12 cellular contexts compared by ENCODE assay signal in genomic region chr6:148203281-148203925, GRCh38.
DNase-seq lines count a peak whose midpoint lies in the region; ATAC-seq and TF ChIP-seq lines count a peak whose summit lies in the region.
"Had no signal": no experiment of that assay in that cellular context is flagged by ENCODE, and none has a peak within 500 bp of the region (broad histone marks: within the 10 kb centered on the region; RNA-seq: fewer than 3 reads in every experiment).

No MANE protein-coding gene starts in this region.

- H3K27ac Mint-ChIP-seq in activated CD4-positive, alpha-beta T cell treated with anti-CD3 and anti-CD28 coated beads, Interleukin-2, amount 10 ng/mL, durations not matched to agents 24 days and 14 days: peak overlapping the region; percentile 88
- no peak overlapping the region for H3K27ac Mint-ChIP-seq in GM23338

- H3K36me3 ChIP-seq in Loucy (ENCODE audit: insufficient read depth, low read length) (no peaks in the 10 kb centered on the region), breast epithelium (no peaks in the 10 kb centered on the region), GM23338 (ENCODE audit: insufficient read depth) (no peaks in the 10 kb centered on the region)

- no peak for DNase-seq in activated CD4-positive, alpha-beta T cell treated with anti-CD3 and anti-CD28 coated beads, Interleukin-2, amount 10 ng/mL, durations not matched to agents 24 days and 14 days
- DNase-seq in activated CD4-positive, alpha-beta T cell treated with anti-CD3 and anti-CD28 coated beads, Interleukin-2, amount 50 U/mL, for 1 hour: no peak
- DNase-seq in breast epithelium (ENCODE audit: low spot score in 2 of 2) (no peak), skeletal muscle cell (ENCODE audit: low read depth) (peak; percentile 37), NCI-H748 (lab: John Stamatoyannopoulos, UW; ENCODE audit: unreplicated experiment) (no peak), CD1c-positive myeloid dendritic cell (ENCODE audit: extremely low spot score) (no peak), GM23338 (ENCODE audit: low spot score) (no peak)
- DNase-seq: H7, left cardiac atrium had no signal

- H3K9me3 ChIP-seq in Loucy (ENCODE audit: insufficient read depth, low read depth, low read length) (no peaks in the 10 kb centered on the region), breast epithelium (no peaks in the 10 kb centered on the region)
- H3K9me3 ChIP-seq: A549 had no signal

- H3K27ac ChIP-seq in breast epithelium: peak overlapping the region; percentile 41 to 44
- no peak overlapping the region for H3K27ac ChIP-seq in GM23338 (ENCODE audit: low read depth)
- H3K27ac ChIP-seq: A549 had no signal

- peaks cover 12% of the 10 kb centered on the region for H3K27me3 ChIP-seq in Loucy (ENCODE audit: insufficient read depth, low read length, poor library complexity, severe bottlenecking)
- H3K27me3 ChIP-seq in breast epithelium: no peaks in the 10 kb centered on the region
- no peaks in the 10 kb centered on the region for H3K27me3 ChIP-seq in GM23338 (ENCODE audit: insufficient read depth)

- H3K36me3 Mint-ChIP-seq in activated CD4-positive, alpha-beta T cell treated with anti-CD3 and anti-CD28 coated beads, Interleukin-2, amount 10 ng/mL, durations not matched to agents 24 days and 14 days (ENCODE audit: low read depth): peaks cover 2% of the 10 kb centered on the region
- no peaks in the 10 kb centered on the region for H3K36me3 Mint-ChIP-seq in GM23338 (ENCODE audit: low read depth)

- TF ChIP-seq CTCF in Loucy (conservative IDR thresholded peaks at IDR 0.05; ENCODE audit: low read length) (no peak), breast epithelium (IDR thresholded peaks at IDR 0.05) (no peak), GM23338 (conservative IDR thresholded peaks at IDR 0.05; ENCODE audit: low read depth in 2 of 2) (no peak)

- H3K4me2 ChIP-seq in Loucy (ENCODE audit: low read depth, low read length, poor library complexity, severe bottlenecking) (peak overlapping the region; percentile 59), GM23338 (no peak overlapping the region)
- H3K4me2 ChIP-seq: A549 had no signal

- TF ChIP-seq POLR2A in breast epithelium (IDR thresholded peaks at IDR 0.05): no peak

- no peak for ATAC-seq in GM23338
- ATAC-seq: A549 had no signal

- peaks cover 11% of the 10 kb centered on the region for H3K9me3 Mint-ChIP-seq in activated CD4-positive, alpha-beta T cell treated with anti-CD3 and anti-CD28 coated beads, Interleukin-2, amount 10 ng/mL, durations not matched to agents 24 days and 14 days
- H3K9me3 Mint-ChIP-seq in GM23338: no peaks in the 10 kb centered on the region
- H3K9me3 Mint-ChIP-seq: neural crest cell had no signal

- intact Hi-C loops in activated CD4-positive, alpha-beta T cell treated with anti-CD3 and anti-CD28 coated beads, Interleukin-2, amount 10 ng/mL, durations not matched to agents 24 days and 14 days (cut with micrococcal nuclease): loop anchor here (10.0 kb wide), 2 partner anchors 141 to 1349 kb away; partner anchors contain the start of gene SASH1
- intact Hi-C loops in breast epithelium (cut with DNase I; ENCODE audit: low total_unique reads): no loop called here

- H3K4me3 ChIP-seq in Loucy (ENCODE audit: low read length, poor library complexity, severe bottlenecking): peak overlapping the region; percentile 15
- no peak overlapping the region for H3K4me3 ChIP-seq in breast epithelium
- H3K4me3 ChIP-seq in skeletal muscle cell (ENCODE audit: low read depth, low read length): no peak overlapping the region
- H3K4me3 ChIP-seq in GM23338: no peak overlapping the region
- H3K4me3 ChIP-seq: A549 had no signal

- H2AFZ ChIP-seq in Loucy (ENCODE audit: low read length): no peak overlapping the region
- no peak overlapping the region for H2AFZ ChIP-seq in GM23338

- peaks cover 72% of the 10 kb centered on the region for H3K27me3 Mint-ChIP-seq in activated CD4-positive, alpha-beta T cell treated with anti-CD3 and anti-CD28 coated beads, Interleukin-2, amount 10 ng/mL, durations not matched to agents 24 days and 14 days
- peaks cover 3% of the 10 kb centered on the region for H3K27me3 Mint-ChIP-seq in GM23338 (ENCODE audit: insufficient read depth, low read depth, poor library complexity)

- H3K4me3 Mint-ChIP-seq in activated CD4-positive, alpha-beta T cell treated with anti-CD3 and anti-CD28 coated beads, Interleukin-2, amount 10 ng/mL, durations not matched to agents 24 days and 14 days: peak overlapping the region; percentile 44
- no peak overlapping the region for H3K4me3 Mint-ChIP-seq in GM23338
- H3K4me3 Mint-ChIP-seq: neural crest cell had no signal

- H4K20me1 ChIP-seq in Loucy (ENCODE audit: insufficient read depth, low read length, poor library complexity, severe bottlenecking): no peaks in the 10 kb centered on the region
- H4K20me1 ChIP-seq in GM23338 (replicated peaks; ENCODE audit: insufficient read depth): no peaks in the 10 kb centered on the region

- H3K79me2 ChIP-seq in Loucy (ENCODE audit: insufficient read depth, low read length) (no peaks in the 10 kb centered on the region), GM23338 (replicated peaks; ENCODE audit: insufficient read depth) (no peaks in the 10 kb centered on the region)

- no peaks in the 10 kb centered on the region for H3F3A ChIP-seq in Loucy (ENCODE audit: low read depth)
- no peaks in the 10 kb centered on the region for H3F3A ChIP-seq in GM23338 (replicated peaks; ENCODE audit: low read depth)

- peaks cover 43% of the 10 kb centered on the region for H3K4me1 ChIP-seq in Loucy (ENCODE audit: insufficient read depth, low read length, poor library complexity, severe bottlenecking)
- no peaks in the 10 kb centered on the region for H3K4me1 ChIP-seq in breast epithelium
- peaks cover 7% of the 10 kb centered on the region; the same call in 1 of the 2 replicates for H3K4me1 ChIP-seq in GM23338 (ENCODE audit: insufficient read depth)
- H3K4me1 ChIP-seq: A549 had no signal

- H3K9me2 ChIP-seq in Loucy (replicated peaks; ENCODE audit: low read depth, low read length) (no peaks in the 10 kb centered on the region), GM23338 (ENCODE audit: insufficient read depth) (no peaks in the 10 kb centered on the region)

- no peak overlapping the region for H3K9ac ChIP-seq in Loucy (ENCODE audit: low read depth, low read length, poor library complexity, severe bottlenecking)

- peaks cover 17% of the 10 kb centered on the region for H3K4me1 Mint-ChIP-seq in activated CD4-positive, alpha-beta T cell treated with anti-CD3 and anti-CD28 coated beads, Interleukin-2, amount 10 ng/mL, durations not matched to agents 24 days and 14 days
- H3K4me1 Mint-ChIP-seq in GM23338: peaks cover 12% of the 10 kb centered on the region; the same call in 2 of the 3 replicates

TF ChIP-seq in GM23338, 12 proteins besides CTCF, POLR2A, EP300 and RAD21 (continues in another document):
- TF ChIP-seq ZNF114 (CRISPR knock-in tag; IDR thresholded peaks at IDR 0.05) (no peak), ZNF331 (CRISPR knock-in tag; IDR thresholded peaks at IDR 0.05; ENCODE audit: low read depth) (no peak), EZH2 (IDR thresholded peaks at IDR 0.05; ENCODE audit: low read depth, unreplicated experiment) (no peak), POLR2AphosphoS5 (IDR thresholded peaks at IDR 0.05; ENCODE audit: low read depth) (no peak), ETS1 (IDR thresholded peaks at IDR 0.05) (no peak)
